9 cellular contexts compared by ENCODE assay signal in the genomic region with DNA sequence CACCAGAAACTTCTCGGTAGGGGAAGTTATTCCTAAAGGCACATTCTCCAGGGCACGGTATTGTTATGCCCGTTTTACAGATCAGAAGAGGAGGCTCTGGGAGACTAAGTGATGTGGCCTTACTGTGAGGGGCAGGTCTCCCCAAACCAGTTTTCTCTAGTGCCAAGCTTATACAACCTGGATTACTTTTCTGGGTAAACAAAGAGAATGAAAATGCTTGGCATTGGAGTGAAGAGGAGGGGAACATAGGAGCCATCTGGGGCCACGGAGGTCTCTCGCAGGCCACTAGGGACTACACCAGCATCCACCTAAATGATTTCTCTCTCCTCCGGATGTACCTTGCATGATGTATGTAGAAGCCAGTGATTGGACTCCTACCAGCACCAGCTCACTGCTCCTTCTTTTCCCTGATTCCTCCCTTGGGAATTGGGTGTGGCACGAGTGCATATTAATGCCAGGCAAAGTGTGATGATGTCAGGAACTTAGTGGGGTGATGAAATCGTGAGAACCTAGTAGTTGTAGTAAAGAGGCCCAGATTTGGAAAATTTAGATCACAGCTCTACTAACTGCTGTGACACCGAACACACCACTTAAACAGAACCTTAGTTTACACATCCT. TPM values are rescaled to one million over a fixed set of nuclear protein-coding genes. Genes with fewer than 3 reads are reported as not detected.
DNase-seq lines count a peak whose midpoint lies in the region; ATAC-seq, FAIRE-seq and TF ChIP-seq lines count a peak whose summit lies in the region.
"Had no signal": no experiment of that assay in that cellular context is flagged by ENCODE, and none has a peak within 500 bp of the region (broad histone marks: within the 10 kb centered on the region; RNA-seq: fewer than 3 reads in every experiment).

No MANE protein-coding gene starts in this region.

- H3K4me3 ChIP-seq in duodenal mucosa (ENCODE audit: low read depth in 1 of 2, low read length in 2 of 2) (no peak overlapping the region), kidney (ENCODE audit: low read length in 2 of 2) (no peak overlapping the region)

- H3K4me1 Mint-ChIP-seq in nephron progenitor cell = peaks cover 22% of the 10 kb centered on the region

- peak overlapping the region; percentile 52 for H3K27ac Mint-ChIP-seq in nephron progenitor cell
- H3K27ac Mint-ChIP-seq: CD4-positive, CD25-positive, alpha-beta regulatory T cell had no signal

- intact Hi-C loops in kidney (cut with DNase I) = no loop called here

- DNase-seq in NCI-H748 (lab: John Stamatoyannopoulos, UW; ENCODE audit: unreplicated experiment) (peak; percentile 69), NCI-H748 treated with DMSO at 0.1 percent for 48 hours (lab: John Stamatoyannopoulos, UW) (no peak), NCI-H460 (ENCODE audit: extremely low read depth, low read depth) (peak; percentile 89), nephron progenitor cell (no peak), kidney (no peak)

- H3K4me1 ChIP-seq in duodenal mucosa (ENCODE audit: control insufficient read depth in 1 of 2, insufficient read depth in 2 of 2, low read length in 2 of 2) (peaks cover 7 to 20% of the 10 kb centered on the region in 2 donors), kidney (ENCODE audit: control insufficient read depth in 1 of 2, insufficient read depth in 1 of 2, low read depth in 1 of 2, low read length in 2 of 2) (peaks cover 4 to 5% of the 10 kb centered on the region in 2 donors)

- H3K4me3 Mint-ChIP-seq in nephron progenitor cell = peak overlapping the region; percentile 96

- H3K9me3 Mint-ChIP-seq in nephron progenitor cell = no peaks in the 10 kb centered on the region

- no peak for FAIRE-seq in kidney (lab: Jason Lieb, UNC)

- H3K27me3 ChIP-seq in duodenal mucosa (ENCODE audit: control insufficient read depth in 1 of 2, insufficient read depth in 2 of 2, low read length in 2 of 2) = no peaks in the 10 kb centered on the region

- H3K36me3 Mint-ChIP-seq in nephron progenitor cell (ENCODE audit: low read depth) = peaks cover 6% of the 10 kb centered on the region
- H3K36me3 Mint-ChIP-seq: CD4-positive, CD25-positive, alpha-beta regulatory T cell had no signal

- TF ChIP-seq CTCF in nephron progenitor cell (IDR thresholded peaks at IDR 0.05) = no peak
- no peak for TF ChIP-seq CTCF in kidney (IDR thresholded peaks at IDR 0.05; ENCODE audit: borderline replicate concordance, extremely low read depth, insufficient read depth)

- no peak for ATAC-seq in HG03565 (IDR thresholded peaks at IDR 0.05; ENCODE audit: unreplicated experiment)
- ATAC-seq in GM21367 (IDR thresholded peaks at IDR 0.05; ENCODE audit: unreplicated experiment) = no peak

- no peaks in the 10 kb centered on the region for H3K36me3 ChIP-seq in duodenal mucosa (ENCODE audit: control insufficient read depth in 1 of 2, insufficient read depth in 2 of 2, low read length in 2 of 2)
- H3K36me3 ChIP-seq in kidney (ENCODE audit: control insufficient read depth in 1 of 2, insufficient read depth in 2 of 2, low read length in 2 of 2) = no peaks in the 10 kb centered on the region

- peaks cover 19% of the 10 kb centered on the region for H3K27me3 Mint-ChIP-seq in nephron progenitor cell (ENCODE audit: low read depth, poor library complexity)

- H3K9ac ChIP-seq in duodenal mucosa (ENCODE audit: low read depth in 1 of 2, low read length in 2 of 2) = peak overlapping the region; percentile 77 to 82
- peak overlapping the region in 1 of 2 donors; percentile 77 for H3K9ac ChIP-seq in kidney (ENCODE audit: low read length in 2 of 2)

- H3K27ac ChIP-seq in duodenal mucosa (ENCODE audit: low read depth, low read length) = peak overlapping the region; percentile 80
- peak overlapping the region in 1 of 2 donors; percentile 91 for H3K27ac ChIP-seq in kidney (ENCODE audit: low read depth in 2 of 2, low read length in 2 of 2)

- no peaks in the 10 kb centered on the region for H3K9me3 ChIP-seq in duodenal mucosa (ENCODE audit: control insufficient read depth in 1 of 2, low read length in 2 of 2)
- H3K9me3 ChIP-seq in kidney (ENCODE audit: control insufficient read depth in 1 of 2, low read length in 2 of 2) = no peaks in the 10 kb centered on the region

RNA-seq across cellular contexts. Expression of a gene that starts 0.7 kb away (rescaled TPM):
- 108 and 112 TPM in 2 replicates for total RNA-seq in NCI-H460 (2014; rRNA removed; shearing (Covaris generic))
- polyA plus RNA-seq in NCI-H460 (2014; cell fraction: nucleus; rRNA removed) = 47.1 and 77.3 TPM in 2 replicates
- 85.7 TPM for total RNA-seq in kidney
- polyA plus RNA-seq in kidney (ENCODE audit: insufficient read depth, low read depth, low replicate concordance) = 57.7 TPM
- total RNA-seq: CD4-positive, CD25-positive, alpha-beta regulatory T cell had no signal
- polyA plus RNA-seq: CD4-positive, CD25-positive, alpha-beta regulatory T cell had no signal

Comparison
In these comparisons a context has a peak if more than half of its experiments do, and no peak if none do; other contexts are left out.
1. DNase-seq: peak in NCI-H748 (single experiment) and NCI-H460 (single experiment); none in NCI-H748 treated with DMSO at 0.1 percent for 48 hours (single experiment), nephron progenitor cell (single experiment) and kidney (single experiment).